18 cellular contexts compared by ENCODE assay signal in the genomic region with DNA sequence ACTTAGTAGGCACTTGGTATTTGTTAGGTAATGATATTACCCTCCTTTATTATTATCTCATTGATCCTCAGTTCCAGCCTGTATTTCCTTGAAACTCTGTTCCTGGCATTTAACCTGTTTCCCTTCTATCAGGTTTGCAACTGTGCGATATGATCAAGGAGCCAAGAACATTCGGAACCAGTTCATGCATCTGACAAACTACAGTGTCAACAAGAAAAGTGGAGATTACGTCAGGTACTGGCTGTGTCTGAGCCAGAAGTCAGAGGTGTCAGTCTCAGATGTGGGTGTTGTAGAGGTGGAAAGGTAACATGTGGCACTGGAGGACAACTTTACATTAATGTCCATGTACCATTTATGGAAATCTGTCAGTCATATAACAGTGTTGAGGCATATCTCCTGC.
"Had no signal": no experiment of that assay in that cellular context is flagged by ENCODE, and none has a peak within 500 bp of the region (broad histone marks: within the 10 kb centered on the region; RNA-seq: fewer than 3 reads in every experiment).

No MANE protein-coding gene starts in this region.

- H3K27me3 ChIP-seq: cardiac muscle cell, esophagus muscularis mucosa, suprapubic skin, thyroid gland, upper lobe of left lung had no signal

- DNase-seq: effector memory CD8-positive, alpha-beta T cell; kidney; left colon; mesenchymal stem cell; naive thymus-derived CD4-positive, alpha-beta T cell; nephron progenitor cell; posterior cingulate gyrus; right cardiac atrium; stimulated activated CD4-positive, alpha-beta T cell treated with anti-CD3 and anti-CD28 coated beads, Interleukin-2, amount 100 ng/mL, for 48 hours; stimulated activated naive CD4-positive, alpha-beta T cell treated with Interleukin-2 at 50 U/mL for 16 hours; thyroid gland had no signal

- H3K9me3 Mint-ChIP-seq: effector memory CD8-positive, alpha-beta T cell; naive thymus-derived CD4-positive, alpha-beta T cell; nephron progenitor cell had no signal

- ATAC-seq: effector memory CD8-positive, alpha-beta T cell; left colon; naive thymus-derived CD4-positive, alpha-beta T cell; right cardiac atrium had no signal

- H3K27me3 Mint-ChIP-seq: effector memory CD8-positive, alpha-beta T cell; naive thymus-derived CD4-positive, alpha-beta T cell had no signal

- H3K4me3 Mint-ChIP-seq: effector memory CD8-positive, alpha-beta T cell; naive thymus-derived CD4-positive, alpha-beta T cell; nephron progenitor cell had no signal

- FAIRE-seq: kidney had no signal

- H3K27ac ChIP-seq: cardiac muscle cell, epithelial cell of prostate, esophagus muscularis mucosa, suprapubic skin, thyroid gland, upper lobe of left lung had no signal

- H3K27ac Mint-ChIP-seq: effector memory CD8-positive, alpha-beta T cell; naive thymus-derived CD4-positive, alpha-beta T cell; nephron progenitor cell had no signal

- H3K9me3 ChIP-seq: esophagus muscularis mucosa, suprapubic skin, thyroid gland, upper lobe of left lung had no signal

- H3K4me3 ChIP-seq: cardiac muscle cell, esophagus muscularis mucosa, lung, smooth muscle cell, suprapubic skin, thyroid gland, upper lobe of left lung had no signal

- H3K36me3 ChIP-seq: esophagus muscularis mucosa, thyroid gland had no signal
